Comparison of ENCODE assay signal across 36 cellular contexts in genomic region chr7:134674424-134674823, GRCh38.
"Had no signal": no experiment of that assay in that cellular context is flagged by ENCODE, and none has a peak within 500 bp of the region (broad histone marks: within the 10 kb centered on the region; RNA-seq: fewer than 3 reads in every experiment).

No MANE protein-coding gene starts in this region.

- H3K27me3 ChIP-seq: adrenal gland, body of pancreas, brain microvascular endothelial cell, breast epithelium had no signal

- H3K27me3 Mint-ChIP-seq: activated B cell treated with CpG ODN at 0.5 μM for 24 hours; activated CD4-positive, alpha-beta memory T cell treated with anti-CD3 and anti-CD28 coated beads for 36 hours; activated CD4-positive, alpha-beta T cell treated with anti-CD3 and anti-CD28 coated beads, Interleukin-2, amount 10 ng/mL, durations not matched to agents 24 days and 14 days; activated CD8-positive, alpha-beta T cell treated with anti-CD3 and anti-CD28 coated beads for 36 hours; activated naive CD8-positive, alpha-beta T cell treated with anti-CD3 and anti-CD28 coated beads for 36 hours; activated T-helper 17 cell treated with anti-CD3 and anti-CD28 coated beads, Interleukin-2, amount 50 U/mL, for 72 hours had no signal

- FAIRE-seq: astrocyte, TTC549 had no signal

- H3K9me3 Mint-ChIP-seq: activated T-cell treated with anti-CD3 and anti-CD28 coated beads, Interleukin-2, amount 50 U/mL, for 4 hours; activated T-cell treated with anti-CD3 and anti-CD28 coated beads, Interleukin-2, amount 50 U/mL, for 72 hours; activated T-helper 17 cell treated with anti-CD3 and anti-CD28 coated beads, Interleukin-2, amount 50 U/mL, for 72 hours had no signal

- H3K9me3 ChIP-seq: adrenal gland, body of pancreas, breast epithelium had no signal

- H3K4me3 ChIP-seq: adrenal gland, body of pancreas, breast epithelium had no signal

- H3K4me1 ChIP-seq: body of pancreas, breast epithelium had no signal

- DNase-seq: activated B cell treated with CpG ODN at 0.5 μM for 24 hours; activated CD4-positive, alpha-beta memory T cell treated with anti-CD3 and anti-CD28 coated beads for 36 hours; activated CD4-positive, alpha-beta T cell treated with anti-CD3 and anti-CD28 coated beads for 4 hours; activated CD4-positive, alpha-beta T cell treated with anti-CD3 and anti-CD28 coated beads, Interleukin-2, amount 10 ng/mL, durations not matched to agents 24 days and 14 days; activated CD4-positive, alpha-beta T cell treated with anti-CD3 and anti-CD28 coated beads, Interleukin-2, amount 50 U/mL, for 1 hour; activated CD4-positive, alpha-beta T cell treated with anti-CD3 and anti-CD28 coated beads, Interleukin-2, amount 50 U/mL, for 4 hours; activated CD4-positive, CD25-positive, alpha-beta regulatory T cell treated with anti-CD3 and anti-CD28 coated beads, Interleukin-2, amount 50 U/mL, for 72 hours; activated CD8-positive, alpha-beta memory T cell treated with anti-CD3 and anti-CD28 coated beads, Interleukin-2, amount 50 U/mL, for 4 hours; activated CD8-positive, alpha-beta T cell treated with anti-CD3 and anti-CD28 coated beads for 36 hours; activated effector memory CD4-positive, alpha-beta T cell treated with anti-CD3 and anti-CD28 coated beads, Interleukin-2, amount 50 U/mL, for 16 hours; activated gamma-delta T cell treated with Interleukin-2 at 50 U/mL for 16 hours; activated naive CD4-positive, alpha-beta T cell; activated naive CD4-positive, alpha-beta T cell treated with anti-CD3 and anti-CD28 coated beads for 36 hours; activated naive CD4-positive, alpha-beta T cell treated with anti-CD3 and anti-CD28 coated beads, Interleukin-2, amount 50 U/mL, for 16 hours; activated naive CD8-positive, alpha-beta T cell treated with anti-CD3 and anti-CD28 coated beads for 36 hours; activated T-cell treated with anti-CD3 and anti-CD28 coated beads for 4 hours; activated T-cell treated with anti-CD3 and anti-CD28 coated beads, Interleukin-2, amount 50 U/mL, for 1 hour; activated T-cell treated with anti-CD3 and anti-CD28 coated beads, Interleukin-2, amount 50 U/mL, for 4 hours; activated T-cell treated with anti-CD3 and anti-CD28 coated beads, Interleukin-2, amount 50 U/mL, for 72 hours; adrenal gland; amniotic stem cell; aorta; body of pancreas; brain microvascular endothelial cell; central memory CD4-positive, alpha-beta T cell; T-helper 2 cell; T-helper 9 cell had no signal

- ATAC-seq: activated CD8-positive, alpha-beta T cell treated with anti-CD3 and anti-CD28 coated beads for 36 hours; activated naive CD4-positive, alpha-beta T cell treated with anti-CD3 and anti-CD28 coated beads, Interleukin-2, amount 50 U/mL, for 72 hours; activated T-cell treated with anti-CD3 and anti-CD28 coated beads, Interleukin-2, amount 50 U/mL, for 4 hours; activated T-cell treated with anti-CD3 and anti-CD28 coated beads, Interleukin-2, amount 50 U/mL, for 72 hours; activated T-helper 17 cell treated with anti-CD3 and anti-CD28 coated beads, Interleukin-2, amount 50 U/mL, for 72 hours; body of pancreas had no signal

- H3K4me3 Mint-ChIP-seq: activated B cell treated with CpG ODN at 0.5 μM for 24 hours; activated CD4-positive, alpha-beta memory T cell treated with anti-CD3 and anti-CD28 coated beads for 36 hours; activated CD4-positive, alpha-beta T cell treated with anti-CD3 and anti-CD28 coated beads, Interleukin-2, amount 10 ng/mL, durations not matched to agents 24 days and 14 days; activated CD8-positive, alpha-beta T cell treated with anti-CD3 and anti-CD28 coated beads for 36 hours; activated naive CD4-positive, alpha-beta T cell treated with anti-CD3 and anti-CD28 coated beads for 36 hours; activated naive CD8-positive, alpha-beta T cell treated with anti-CD3 and anti-CD28 coated beads for 36 hours; activated T-cell treated with anti-CD3 and anti-CD28 coated beads, Interleukin-2, amount 50 U/mL, for 4 hours; activated T-cell treated with anti-CD3 and anti-CD28 coated beads, Interleukin-2, amount 50 U/mL, for 72 hours; activated T-helper 1 cell treated with anti-CD3 and anti-CD28 coated beads, Interleukin-12 subunit alpha, Interleukin-12 subunit beta, Interleukin-2, Interleukin-4 antibody, amounts not matched to agents 30 ng/mL and 10 ng/mL and 1 ng/mL, durations not matched to agents 14 hours and 24 hours and 36 hours; activated T-helper 17 cell treated with anti-CD3 and anti-CD28 coated beads, Interleukin-2, amount 50 U/mL, for 72 hours; T-helper 1 cell treated with Interleukin-12 subunit alpha and Interleukin-12 subunit beta and Interleukin-4 antibody, amounts not matched to agents 30 μg/mL and 1 μg/mL, for 36 hours; T-helper 2 cell treated with Interferon-gamma antibody and Interleukin-4, amounts not matched to agents 5 μg/mL and 100 μg/mL, for 36 hours had no signal

- H3K27ac ChIP-seq: adrenal gland, body of pancreas, brain microvascular endothelial cell, breast epithelium, VCaP had no signal

- H3K27ac Mint-ChIP-seq: activated B cell treated with CpG ODN at 0.5 μM for 24 hours; activated CD4-positive, alpha-beta memory T cell treated with anti-CD3 and anti-CD28 coated beads for 36 hours; activated CD4-positive, alpha-beta T cell treated with anti-CD3 and anti-CD28 coated beads, Interleukin-2, amount 10 ng/mL, durations not matched to agents 24 days and 14 days; activated CD8-positive, alpha-beta T cell treated with anti-CD3 and anti-CD28 coated beads for 36 hours; activated naive CD4-positive, alpha-beta T cell treated with anti-CD3 and anti-CD28 coated beads for 36 hours; activated naive CD4-positive, alpha-beta T cell treated with anti-CD3 and anti-CD28 coated beads, Interleukin-2, amount 50 U/mL, for 72 hours; activated naive CD8-positive, alpha-beta T cell treated with anti-CD3 and anti-CD28 coated beads for 36 hours; activated T-helper 1 cell treated with anti-CD3 and anti-CD28 coated beads, Interleukin-12 subunit alpha, Interleukin-12 subunit beta, Interleukin-2, Interleukin-4 antibody, amounts not matched to agents 30 ng/mL and 10 ng/mL and 1 ng/mL, durations not matched to agents 14 hours and 24 hours and 36 hours; activated T-helper 17 cell treated with anti-CD3 and anti-CD28 coated beads, Interleukin-2, amount 50 U/mL, for 72 hours; T-helper 1 cell treated with Interleukin-12 subunit alpha and Interleukin-12 subunit beta and Interleukin-4 antibody, amounts not matched to agents 30 μg/mL and 1 μg/mL, for 36 hours; T-helper 2 cell treated with Interferon-gamma antibody and Interleukin-4, amounts not matched to agents 5 μg/mL and 100 μg/mL, for 36 hours had no signal

- H3K36me3 ChIP-seq: adrenal gland, brain microvascular endothelial cell, breast epithelium had no signal
